Comparison of ENCODE assay signal across 1 cellular context in the genomic region with DNA sequence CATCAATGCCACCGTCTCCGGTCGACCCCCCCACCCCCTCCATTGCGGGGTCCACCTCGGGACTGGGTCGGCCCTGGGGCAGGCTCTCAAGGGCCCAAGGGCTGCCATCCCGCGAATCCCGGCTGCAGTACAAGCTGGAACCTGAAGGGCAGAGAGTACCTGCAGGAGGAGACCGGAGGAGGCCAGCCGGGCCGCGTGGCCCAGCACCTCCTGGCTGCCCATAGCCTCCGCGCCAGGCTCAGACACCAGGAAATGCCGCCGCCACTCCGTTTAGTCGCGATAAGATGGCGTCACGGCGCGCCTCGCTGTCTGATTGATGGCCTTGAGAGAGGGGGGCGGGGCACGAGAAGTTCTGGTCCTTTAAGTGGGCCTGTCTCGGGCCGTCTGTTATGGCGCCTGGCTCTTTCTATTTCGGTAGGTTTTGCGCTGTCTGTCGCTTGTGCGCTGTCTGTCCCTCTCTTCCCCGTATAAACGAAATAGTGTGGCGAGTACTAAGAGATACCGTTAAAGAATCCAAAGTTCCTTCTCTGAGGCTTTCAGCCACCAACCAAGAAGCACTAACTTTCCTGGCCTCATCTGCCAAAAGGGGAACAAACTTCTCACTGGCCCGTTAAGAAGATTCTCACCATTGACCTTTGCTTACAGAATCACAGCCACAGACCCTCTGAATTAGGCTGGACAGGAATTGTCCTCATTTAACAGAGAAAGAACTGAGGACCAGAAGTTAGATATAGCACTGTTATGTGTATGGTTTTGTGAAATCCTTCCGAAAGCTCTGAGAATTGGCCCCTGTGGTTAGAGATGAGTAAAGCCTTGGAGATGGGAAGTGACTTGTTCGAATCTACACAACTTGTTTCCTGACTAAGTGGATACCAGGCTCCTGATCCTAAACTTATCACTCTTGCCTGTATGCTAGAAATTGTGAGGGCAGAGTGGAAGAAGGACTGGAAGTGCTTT.
TF ChIP-seq lines count a peak whose summit lies in the region.

A gene with protein sequence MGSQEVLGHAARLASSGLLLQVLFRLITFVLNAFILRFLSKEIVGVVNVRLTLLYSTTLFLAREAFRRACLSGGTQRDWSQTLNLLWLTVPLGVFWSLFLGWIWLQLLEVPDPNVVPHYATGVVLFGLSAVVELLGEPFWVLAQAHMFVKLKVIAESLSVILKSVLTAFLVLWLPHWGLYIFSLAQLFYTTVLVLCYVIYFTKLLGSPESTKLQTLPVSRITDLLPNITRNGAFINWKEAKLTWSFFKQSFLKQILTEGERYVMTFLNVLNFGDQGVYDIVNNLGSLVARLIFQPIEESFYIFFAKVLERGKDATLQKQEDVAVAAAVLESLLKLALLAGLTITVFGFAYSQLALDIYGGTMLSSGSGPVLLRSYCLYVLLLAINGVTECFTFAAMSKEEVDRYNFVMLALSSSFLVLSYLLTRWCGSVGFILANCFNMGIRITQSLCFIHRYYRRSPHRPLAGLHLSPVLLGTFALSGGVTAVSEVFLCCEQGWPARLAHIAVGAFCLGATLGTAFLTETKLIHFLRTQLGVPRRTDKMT (minus strand): TSS at position 257 of the 957 bp plus-strand sequence. CDS start 35 bp downstream, at position 222.

TF ChIP-seq in HepG2, 621 proteins besides CTCF, POLR2A, EP300 and RAD21 (continued from another document and continues in another):
- peak; percentile 94 for TF ChIP-seq SKI (IDR thresholded peaks at IDR 0.05; ENCODE audit: partially characterized antibody)
- TF ChIP-seq, protein P1, sequence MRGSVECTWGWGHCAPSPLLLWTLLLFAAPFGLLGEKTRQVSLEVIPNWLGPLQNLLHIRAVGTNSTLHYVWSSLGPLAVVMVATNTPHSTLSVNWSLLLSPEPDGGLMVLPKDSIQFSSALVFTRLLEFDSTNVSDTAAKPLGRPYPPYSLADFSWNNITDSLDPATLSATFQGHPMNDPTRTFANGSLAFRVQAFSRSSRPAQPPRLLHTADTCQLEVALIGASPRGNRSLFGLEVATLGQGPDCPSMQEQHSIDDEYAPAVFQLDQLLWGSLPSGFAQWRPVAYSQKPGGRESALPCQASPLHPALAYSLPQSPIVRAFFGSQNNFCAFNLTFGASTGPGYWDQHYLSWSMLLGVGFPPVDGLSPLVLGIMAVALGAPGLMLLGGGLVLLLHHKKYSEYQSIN (CRISPR knock-in tag; IDR thresholded peaks at IDR 0.05; ENCODE audit: borderline replicate concordance) = no peak
- peak; percentile 84 for TF ChIP-seq POLR2AphosphoS5 (IDR thresholded peaks at IDR 0.05; ENCODE audit: low read depth, low read length)
- peak; percentile 89; the same call in 1 of the 2 replicates for TF ChIP-seq KDM5B (CRISPR knock-in tag; IDR thresholded peaks at IDR 0.05; ENCODE audit: borderline replicate concordance)
- peak; percentile 87 for TF ChIP-seq ZHX2 (IDR thresholded peaks at IDR 0.05; ENCODE audit: low read depth)
- TF ChIP-seq ZHX2 (CRISPR knock-in tag; IDR thresholded peaks at IDR 0.05; ENCODE audit: borderline replicate concordance) = no peak
- peak; percentile 53; the same call in 1 of the 2 replicates for TF ChIP-seq SOX5 (CRISPR knock-in tag; IDR thresholded peaks at IDR 0.05; ENCODE audit: borderline replicate concordance)
- TF ChIP-seq ZNF703 (CRISPR knock-in tag; IDR thresholded peaks at IDR 0.05; ENCODE audit: borderline replicate concordance) = no peak
- peak; percentile 93 for TF ChIP-seq TGIF2 (CRISPR knock-in tag; IDR thresholded peaks at IDR 0.05)
- no peak for TF ChIP-seq HMG20A (CRISPR knock-in tag; IDR thresholded peaks at IDR 0.05; ENCODE audit: borderline replicate concordance)
- peak; percentile 96; the same call in 2 of the 3 replicates for TF ChIP-seq MXI1 (IDR thresholded peaks at IDR 0.05; ENCODE audit: borderline replicate concordance, low read depth, low read length)
- TF ChIP-seq, protein P2, sequence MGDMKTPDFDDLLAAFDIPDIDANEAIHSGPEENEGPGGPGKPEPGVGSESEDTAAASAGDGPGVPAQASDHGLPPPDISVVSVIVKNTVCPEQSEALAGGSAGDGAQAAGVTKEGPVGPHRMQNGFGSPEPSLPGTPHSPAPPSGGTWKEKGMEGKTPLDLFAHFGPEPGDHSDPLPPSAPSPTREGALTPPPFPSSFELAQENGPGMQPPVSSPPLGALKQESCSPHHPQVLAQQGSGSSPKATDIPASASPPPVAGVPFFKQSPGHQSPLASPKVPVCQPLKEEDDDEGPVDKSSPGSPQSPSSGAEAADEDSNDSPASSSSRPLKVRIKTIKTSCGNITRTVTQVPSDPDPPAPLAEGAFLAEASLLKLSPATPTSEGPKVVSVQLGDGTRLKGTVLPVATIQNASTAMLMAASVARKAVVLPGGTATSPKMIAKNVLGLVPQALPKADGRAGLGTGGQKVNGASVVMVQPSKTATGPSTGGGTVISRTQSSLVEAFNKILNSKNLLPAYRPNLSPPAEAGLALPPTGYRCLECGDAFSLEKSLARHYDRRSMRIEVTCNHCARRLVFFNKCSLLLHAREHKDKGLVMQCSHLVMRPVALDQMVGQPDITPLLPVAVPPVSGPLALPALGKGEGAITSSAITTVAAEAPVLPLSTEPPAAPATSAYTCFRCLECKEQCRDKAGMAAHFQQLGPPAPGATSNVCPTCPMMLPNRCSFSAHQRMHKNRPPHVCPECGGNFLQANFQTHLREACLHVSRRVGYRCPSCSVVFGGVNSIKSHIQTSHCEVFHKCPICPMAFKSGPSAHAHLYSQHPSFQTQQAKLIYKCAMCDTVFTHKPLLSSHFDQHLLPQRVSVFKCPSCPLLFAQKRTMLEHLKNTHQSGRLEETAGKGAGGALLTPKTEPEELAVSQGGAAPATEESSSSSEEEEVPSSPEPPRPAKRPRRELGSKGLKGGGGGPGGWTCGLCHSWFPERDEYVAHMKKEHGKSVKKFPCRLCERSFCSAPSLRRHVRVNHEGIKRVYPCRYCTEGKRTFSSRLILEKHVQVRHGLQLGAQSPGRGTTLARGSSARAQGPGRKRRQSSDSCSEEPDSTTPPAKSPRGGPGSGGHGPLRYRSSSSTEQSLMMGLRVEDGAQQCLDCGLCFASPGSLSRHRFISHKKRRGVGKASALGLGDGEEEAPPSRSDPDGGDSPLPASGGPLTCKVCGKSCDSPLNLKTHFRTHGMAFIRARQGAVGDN (CRISPR knock-in tag; IDR thresholded peaks at IDR 0.05) = peak; percentile 90
- no peak for TF ChIP-seq ARNTL (CRISPR knock-in tag; IDR thresholded peaks at IDR 0.05)
- TF ChIP-seq, protein P3, sequence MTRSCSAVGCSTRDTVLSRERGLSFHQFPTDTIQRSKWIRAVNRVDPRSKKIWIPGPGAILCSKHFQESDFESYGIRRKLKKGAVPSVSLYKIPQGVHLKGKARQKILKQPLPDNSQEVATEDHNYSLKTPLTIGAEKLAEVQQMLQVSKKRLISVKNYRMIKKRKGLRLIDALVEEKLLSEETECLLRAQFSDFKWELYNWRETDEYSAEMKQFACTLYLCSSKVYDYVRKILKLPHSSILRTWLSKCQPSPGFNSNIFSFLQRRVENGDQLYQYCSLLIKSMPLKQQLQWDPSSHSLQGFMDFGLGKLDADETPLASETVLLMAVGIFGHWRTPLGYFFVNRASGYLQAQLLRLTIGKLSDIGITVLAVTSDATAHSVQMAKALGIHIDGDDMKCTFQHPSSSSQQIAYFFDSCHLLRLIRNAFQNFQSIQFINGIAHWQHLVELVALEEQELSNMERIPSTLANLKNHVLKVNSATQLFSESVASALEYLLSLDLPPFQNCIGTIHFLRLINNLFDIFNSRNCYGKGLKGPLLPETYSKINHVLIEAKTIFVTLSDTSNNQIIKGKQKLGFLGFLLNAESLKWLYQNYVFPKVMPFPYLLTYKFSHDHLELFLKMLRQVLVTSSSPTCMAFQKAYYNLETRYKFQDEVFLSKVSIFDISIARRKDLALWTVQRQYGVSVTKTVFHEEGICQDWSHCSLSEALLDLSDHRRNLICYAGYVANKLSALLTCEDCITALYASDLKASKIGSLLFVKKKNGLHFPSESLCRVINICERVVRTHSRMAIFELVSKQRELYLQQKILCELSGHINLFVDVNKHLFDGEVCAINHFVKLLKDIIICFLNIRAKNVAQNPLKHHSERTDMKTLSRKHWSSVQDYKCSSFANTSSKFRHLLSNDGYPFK (CRISPR knock-in tag; IDR thresholded peaks at IDR 0.05; ENCODE audit: borderline replicate concordance) = peak; percentile 89
- TF ChIP-seq REXO4 (CRISPR knock-in tag; IDR thresholded peaks at IDR 0.05; ENCODE audit: borderline replicate concordance) = no peak
- TF ChIP-seq, protein P4, sequence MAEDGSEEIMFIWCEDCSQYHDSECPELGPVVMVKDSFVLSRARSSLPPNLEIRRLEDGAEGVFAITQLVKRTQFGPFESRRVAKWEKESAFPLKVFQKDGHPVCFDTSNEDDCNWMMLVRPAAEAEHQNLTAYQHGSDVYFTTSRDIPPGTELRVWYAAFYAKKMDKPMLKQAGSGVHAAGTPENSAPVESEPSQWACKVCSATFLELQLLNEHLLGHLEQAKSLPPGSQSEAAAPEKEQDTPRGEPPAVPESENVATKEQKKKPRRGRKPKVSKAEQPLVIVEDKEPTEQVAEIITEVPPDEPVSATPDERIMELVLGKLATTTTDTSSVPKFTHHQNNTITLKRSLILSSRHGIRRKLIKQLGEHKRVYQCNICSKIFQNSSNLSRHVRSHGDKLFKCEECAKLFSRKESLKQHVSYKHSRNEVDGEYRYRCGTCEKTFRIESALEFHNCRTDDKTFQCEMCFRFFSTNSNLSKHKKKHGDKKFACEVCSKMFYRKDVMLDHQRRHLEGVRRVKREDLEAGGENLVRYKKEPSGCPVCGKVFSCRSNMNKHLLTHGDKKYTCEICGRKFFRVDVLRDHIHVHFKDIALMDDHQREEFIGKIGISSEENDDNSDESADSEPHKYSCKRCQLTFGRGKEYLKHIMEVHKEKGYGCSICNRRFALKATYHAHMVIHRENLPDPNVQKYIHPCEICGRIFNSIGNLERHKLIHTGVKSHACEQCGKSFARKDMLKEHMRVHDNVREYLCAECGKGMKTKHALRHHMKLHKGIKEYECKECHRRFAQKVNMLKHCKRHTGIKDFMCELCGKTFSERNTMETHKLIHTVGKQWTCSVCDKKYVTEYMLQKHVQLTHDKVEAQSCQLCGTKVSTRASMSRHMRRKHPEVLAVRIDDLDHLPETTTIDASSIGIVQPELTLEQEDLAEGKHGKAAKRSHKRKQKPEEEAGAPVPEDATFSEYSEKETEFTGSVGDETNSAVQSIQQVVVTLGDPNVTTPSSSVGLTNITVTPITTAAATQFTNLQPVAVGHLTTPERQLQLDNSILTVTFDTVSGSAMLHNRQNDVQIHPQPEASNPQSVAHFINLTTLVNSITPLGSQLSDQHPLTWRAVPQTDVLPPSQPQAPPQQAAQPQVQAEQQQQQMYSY (CRISPR knock-in tag; IDR thresholded peaks at IDR 0.05) = 0 out of 2 replicates have a peak, but pooled peaks have one; percentile 11
- TF ChIP-seq AKNA (CRISPR knock-in tag; IDR thresholded peaks at IDR 0.05; ENCODE audit: borderline replicate concordance) = no peak
